Comparison of ENCODE assay signal across 8 cellular contexts in genomic region chr19:14072535-14073231, GRCh38. TPM values are rescaled to one million over a fixed set of nuclear protein-coding genes. Genes with fewer than 3 reads are reported as not detected.
DNase-seq lines count a peak whose midpoint lies in the region; ATAC-seq lines count a peak whose summit lies in the region.

MISP3 (plus strand) TSS chr19:14072786; CDS start chr19:14073310, 524 bp downstream.

- H2BK5ac ChIP-seq in mesenchymal stem cell (ENCODE audit: low read depth, low read length, poor library complexity, severe bottlenecking), result no peak within 1 kb of the TSS

- peak within 1 kb of the TSS; percentile 69 to 93 for H3K4me3 ChIP-seq in mesenchymal stem cell (ENCODE audit: insufficient read depth in 1 of 2, low read depth in 1 of 2, low read length in 2 of 2)

- peak within 1 kb of the TSS; percentile 92 for H3K27ac Mint-ChIP-seq in T-helper 1 cell treated with Interleukin-12 subunit alpha and Interleukin-12 subunit beta and Interleukin-4 antibody, amounts not matched to agents 30 μg/mL and 1 μg/mL, for 36 hours

- peak within 1 kb of the TSS; percentile 96 for H3K4me3 Mint-ChIP-seq in T-helper 1 cell treated with Interleukin-12 subunit alpha and Interleukin-12 subunit beta and Interleukin-4 antibody, amounts not matched to agents 30 μg/mL and 1 μg/mL, for 36 hours

- H3K4me1 Mint-ChIP-seq in T-helper 1 cell treated with Interleukin-12 subunit alpha and Interleukin-12 subunit beta and Interleukin-4 antibody, amounts not matched to agents 30 μg/mL and 1 μg/mL, for 36 hours (ENCODE audit: low read depth), result peaks cover 12% of the 10 kb centered on the region

- H3K9me3 ChIP-seq in mesenchymal stem cell (ENCODE audit: control insufficient read depth, low read length), result no peaks in the 10 kb centered on the region

- peaks cover 3% of the 10 kb centered on the region for H3K79me1 ChIP-seq in mesenchymal stem cell (replicated peaks; ENCODE audit: low read length, poor library complexity, severe bottlenecking)

- peaks cover 0 to 3% of the 10 kb centered on the region in 2 experiments for H3K27me3 ChIP-seq in mesenchymal stem cell (ENCODE audit: control insufficient read depth in 1 of 2, insufficient read depth in 1 of 2, low read length in 2 of 2)

- H2BK120ac ChIP-seq in mesenchymal stem cell (ENCODE audit: low read depth, low read length), result no peak within 1 kb of the TSS

- H3K9ac ChIP-seq in mesenchymal stem cell (ENCODE audit: low read length), result peak within 1 kb of the TSS; percentile 90

- H4K91ac ChIP-seq in mesenchymal stem cell (ENCODE audit: low read length), result peak within 1 kb of the TSS; percentile 40

- peak within 1 kb of the TSS in 1 of 2 experiments; percentile 23 for H3K14ac ChIP-seq in mesenchymal stem cell (ENCODE audit: low read length in 2 of 2)

- WGBS in mesenchymal stem cell, result 8% methylated on average over 49 of the region's 49 CpGs

- H2BK15ac ChIP-seq in mesenchymal stem cell (ENCODE audit: low read depth, poor library complexity, severe bottlenecking), result peak within 1 kb of the TSS; percentile 20

- H3K36me3 Mint-ChIP-seq in T-helper 1 cell treated with Interleukin-12 subunit alpha and Interleukin-12 subunit beta and Interleukin-4 antibody, amounts not matched to agents 30 μg/mL and 1 μg/mL, for 36 hours (ENCODE audit: low read depth), result no peaks in the 10 kb centered on the region

- no peaks in the 10 kb centered on the region for H3K36me3 ChIP-seq in mesenchymal stem cell (ENCODE audit: control insufficient read depth in 1 of 2, insufficient read depth in 2 of 2, low read depth in 1 of 2, low read length in 2 of 2)

- H3K4ac ChIP-seq in mesenchymal stem cell (ENCODE audit: low read depth in 1 of 2, low read length in 2 of 2), result peak within 1 kb of the TSS in 1 of 2 experiments; percentile 13

- no peak within 1 kb of the TSS for H2AK5ac ChIP-seq in mesenchymal stem cell (ENCODE audit: low read length, severe bottlenecking)

- H3K27ac ChIP-seq in mesenchymal stem cell (ENCODE audit: low read length, poor library complexity, severe bottlenecking) (no peak within 1 kb of the TSS), temporal lobe (ENCODE audit: low read depth, low read length) (peak within 1 kb of the TSS; percentile 91)

- H3K9me3 Mint-ChIP-seq in T-helper 1 cell treated with Interleukin-12 subunit alpha and Interleukin-12 subunit beta and Interleukin-4 antibody, amounts not matched to agents 30 μg/mL and 1 μg/mL, for 36 hours, result no peaks in the 10 kb centered on the region

- H3K18ac ChIP-seq in mesenchymal stem cell (ENCODE audit: low read depth in 1 of 2, low read length in 2 of 2), result peak within 1 kb of the TSS in 1 of 2 experiments; percentile 82

- no peak within 1 kb of the TSS for H3K23ac ChIP-seq in mesenchymal stem cell (ENCODE audit: low read length in 2 of 2)

- H3K4me1 ChIP-seq in mesenchymal stem cell (ENCODE audit: control insufficient read depth, insufficient read depth, low read depth, low read length), result peaks cover 29% of the 10 kb centered on the region

- peak within 1 kb of the TSS; percentile 95 for H3K4me2 ChIP-seq in mesenchymal stem cell (ENCODE audit: low read length, poor library complexity, severe bottlenecking)

- H3K27me3 Mint-ChIP-seq in T-helper 1 cell treated with Interleukin-12 subunit alpha and Interleukin-12 subunit beta and Interleukin-4 antibody, amounts not matched to agents 30 μg/mL and 1 μg/mL, for 36 hours (ENCODE audit: low read depth), result peaks cover 5% of the 10 kb centered on the region

- H2BK12ac ChIP-seq in mesenchymal stem cell (ENCODE audit: low read length in 2 of 2), result peak within 1 kb of the TSS in 1 of 2 experiments; percentile 19

- ATAC-seq in HG03354 (IDR thresholded peaks at IDR 0.05; ENCODE audit: poor library complexity, severe bottlenecking, unreplicated experiment) (peak; percentile 20), GM21381 (IDR thresholded peaks at IDR 0.05; ENCODE audit: unreplicated experiment) (no peak)

- peak within 1 kb of the TSS; percentile 89 for H2AFZ ChIP-seq in mesenchymal stem cell (ENCODE audit: low read depth, low read length)

- peak; percentile 52 for DNase-seq in EL
- DNase-seq in dermis blood vessel endothelial cell, result peak; percentile 60
- DNase-seq in mesenchymal stem cell, result peak; percentile 61
- DNase-seq in mesenteric fat pad (ENCODE audit: low spot score), result no peak

- H4K8ac ChIP-seq in mesenchymal stem cell (ENCODE audit: low read length), result peak within 1 kb of the TSS; percentile 72

RNA-seq across cellular contexts. Expression of gene MISP3, which starts in this region (rescaled TPM):
- under 0.01 and 0.19 TPM in 2 replicates for total RNA-seq in dermis blood vessel endothelial cell
- 0.68 TPM for polyA plus RNA-seq in mesenchymal stem cell (2013, experiment 1 of 2)
- polyA plus RNA-seq in mesenchymal stem cell (2013, experiment 2 of 2), result 0.47 TPM
- 1.7 TPM for total RNA-seq in temporal lobe
- 1.7 TPM for total RNA-seq in mesenteric fat pad

Comparison
In these comparisons a context has a peak if more than half of its experiments do, and no peak if none do; other contexts are left out.
1. Peak in DNase-seq in dermis blood vessel endothelial cell; RNA of the gene not detected or under 1 TPM.